17 cellular contexts compared by ENCODE assay signal in the genomic region with DNA sequence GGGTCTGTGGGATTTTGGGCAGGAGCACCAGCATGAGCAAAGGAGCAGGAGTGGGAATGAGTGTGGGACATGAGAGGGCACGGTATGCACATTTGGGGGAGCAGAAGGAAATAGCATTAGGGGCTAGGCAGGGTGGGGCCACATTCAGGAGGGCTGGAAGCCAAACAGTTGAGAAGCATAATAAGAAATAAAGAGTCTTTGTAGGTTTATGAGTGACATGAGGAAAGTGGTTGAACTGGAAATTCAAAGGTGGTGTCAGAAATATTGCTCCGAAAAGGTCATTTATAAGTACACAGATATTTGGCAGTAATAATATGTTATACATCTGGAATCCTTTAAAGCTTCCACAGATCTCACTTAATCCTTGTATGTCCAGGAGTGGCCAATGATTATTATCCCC. TPM values are rescaled to one million over a fixed set of nuclear protein-coding genes. Genes with fewer than 3 reads are reported as not detected.
"Had no signal": no experiment of that assay in that cellular context is flagged by ENCODE, and none has a peak within 500 bp of the region (broad histone marks: within the 10 kb centered on the region; RNA-seq: fewer than 3 reads in every experiment).

No MANE protein-coding gene starts in this region.

- H3K36me3 ChIP-seq: uterus, WERI-Rb-1 had no signal

- H3K4me1 ChIP-seq: uterus had no signal

- H3K4me3 Mint-ChIP-seq: activated naive CD4-positive, alpha-beta T cell treated with anti-CD3 and anti-CD28 coated beads for 36 hours; memory B cell; nephron progenitor cell had no signal

- H3K27me3 ChIP-seq: testis, uterus had no signal

- H3K9me3 ChIP-seq: testis, uterus had no signal

- H3K4me3 ChIP-seq: testis, uterus had no signal

- DNase-seq: activated CD4-positive, alpha-beta T cell treated with anti-CD3 and anti-CD28 coated beads for 4 hours; activated naive CD4-positive, alpha-beta T cell treated with anti-CD3 and anti-CD28 coated beads for 36 hours; central memory CD4-positive, alpha-beta T cell; cortex of kidney; effector memory CD4-positive, alpha-beta T cell; erythroblast; head of caudate nucleus; nephron progenitor cell; stimulated activated CD4-positive, alpha-beta T cell treated with anti-CD3 and anti-CD28 coated beads, Interleukin-2, amount 100 ng/mL, for 48 hours; stimulated activated CD8-positive, alpha-beta memory T cell treated with anti-CD3 and anti-CD28 coated beads, Interleukin-4, amount 100 ng/mL, for 48 hours; stimulated activated naive CD8-positive, alpha-beta T cell treated with anti-CD3 and anti-CD28 coated beads, Interleukin-15, Interleukin-2, amounts not matched to agents 100 U/mL and 50 U/mL, for 24 hours; T1000; testis; uterus; WERI-Rb-1 had no signal

- H3K27ac Mint-ChIP-seq: activated naive CD4-positive, alpha-beta T cell treated with anti-CD3 and anti-CD28 coated beads for 36 hours; memory B cell; nephron progenitor cell had no signal

- H3K36me3 Mint-ChIP-seq: memory B cell had no signal

- ATAC-seq: left lobe of liver; stimulated activated naive CD8-positive, alpha-beta T cell treated with anti-CD3 and anti-CD28 coated beads, Interleukin-15, Interleukin-2, amounts not matched to agents 100 U/mL and 50 U/mL, for 24 hours had no signal

- H3K27ac ChIP-seq: testis, uterus, WERI-Rb-1 had no signal

- H3K9me3 Mint-ChIP-seq: activated naive CD4-positive, alpha-beta T cell treated with anti-CD3 and anti-CD28 coated beads for 36 hours; memory B cell; nephron progenitor cell had no signal

- H3K4me1 Mint-ChIP-seq: memory B cell, nephron progenitor cell had no signal

RNA-seq across cellular contexts. Expression of a gene that starts 26.4 kb away (rescaled TPM):
- total RNA-seq: activated naive CD4-positive, alpha-beta T cell treated with anti-CD3 and anti-CD28 coated beads for 36 hours had no signal
